In the genomic region with DNA sequence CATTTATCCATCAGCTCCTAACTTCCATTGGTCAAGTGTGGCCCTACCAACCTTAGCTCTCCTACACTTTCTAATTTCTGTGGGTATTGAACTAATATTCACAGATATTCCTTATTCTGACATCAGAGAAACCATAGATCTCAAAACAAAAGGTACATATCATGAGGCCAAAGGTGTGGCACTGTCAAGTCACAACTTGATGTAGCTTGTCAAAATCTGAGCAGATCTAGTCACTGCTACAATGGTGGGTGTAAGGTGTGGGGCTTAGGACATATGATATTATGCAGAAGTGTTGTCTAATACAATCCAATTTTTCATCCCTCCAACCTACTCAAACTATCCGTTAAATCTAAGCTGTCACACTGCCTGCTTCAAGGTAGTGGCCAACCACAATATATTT, we compare ENCODE assay signal across 32 cellular contexts.
"Had no signal": no experiment of that assay in that cellular context is flagged by ENCODE, and none has a peak within 500 bp of the region (broad histone marks: within the 10 kb centered on the region; RNA-seq: fewer than 3 reads in every experiment).

No MANE protein-coding gene starts in this region.

- H3K9me3 ChIP-seq: ascending aorta had no signal

- H3K27ac ChIP-seq: ascending aorta, cardiac muscle cell, VCaP had no signal

- H3K4me3 ChIP-seq: ascending aorta, cardiac muscle cell had no signal

- ATAC-seq: activated CD8-positive, alpha-beta T cell treated with anti-CD3 and anti-CD28 coated beads for 36 hours; activated naive CD4-positive, alpha-beta T cell treated with anti-CD3 and anti-CD28 coated beads, Interleukin-2, amount 50 U/mL, for 72 hours; activated T-cell treated with anti-CD3 and anti-CD28 coated beads, Interleukin-2, amount 50 U/mL, for 4 hours; activated T-cell treated with anti-CD3 and anti-CD28 coated beads, Interleukin-2, amount 50 U/mL, for 72 hours; activated T-helper 17 cell treated with anti-CD3 and anti-CD28 coated beads, Interleukin-2, amount 50 U/mL, for 72 hours had no signal

- H3K4me1 ChIP-seq: ascending aorta had no signal

- H3K36me3 ChIP-seq: ascending aorta, cardiac muscle cell had no signal

- H3K27me3 ChIP-seq: ascending aorta, cardiac muscle cell had no signal

- FAIRE-seq: TTC549 had no signal

- DNase-seq: activated B cell treated with CpG ODN at 0.5 μM for 24 hours; activated CD4-positive, alpha-beta memory T cell treated with anti-CD3 and anti-CD28 coated beads for 36 hours; activated CD4-positive, alpha-beta T cell treated with anti-CD3 and anti-CD28 coated beads for 4 hours; activated CD4-positive, alpha-beta T cell treated with anti-CD3 and anti-CD28 coated beads, Interleukin-2, amount 10 ng/mL, durations not matched to agents 24 days and 14 days; activated CD4-positive, alpha-beta T cell treated with anti-CD3 and anti-CD28 coated beads, Interleukin-2, amount 50 U/mL, for 1 hour; activated CD4-positive, alpha-beta T cell treated with anti-CD3 and anti-CD28 coated beads, Interleukin-2, amount 50 U/mL, for 4 hours; activated CD4-positive, CD25-positive, alpha-beta regulatory T cell treated with anti-CD3 and anti-CD28 coated beads, Interleukin-2, amount 50 U/mL, for 72 hours; activated CD8-positive, alpha-beta memory T cell treated with anti-CD3 and anti-CD28 coated beads, Interleukin-2, amount 50 U/mL, for 4 hours; activated CD8-positive, alpha-beta T cell treated with anti-CD3 and anti-CD28 coated beads for 36 hours; activated effector memory CD4-positive, alpha-beta T cell treated with anti-CD3 and anti-CD28 coated beads, Interleukin-2, amount 50 U/mL, for 16 hours; activated gamma-delta T cell treated with Interleukin-2 at 50 U/mL for 16 hours; activated naive CD4-positive, alpha-beta T cell; activated naive CD4-positive, alpha-beta T cell treated with anti-CD3 and anti-CD28 coated beads for 36 hours; activated naive CD4-positive, alpha-beta T cell treated with anti-CD3 and anti-CD28 coated beads, Interleukin-2, amount 50 U/mL, for 16 hours; activated naive CD8-positive, alpha-beta T cell treated with anti-CD3 and anti-CD28 coated beads for 36 hours; activated T-cell treated with anti-CD3 and anti-CD28 coated beads for 4 hours; activated T-cell treated with anti-CD3 and anti-CD28 coated beads, Interleukin-2, amount 50 U/mL, for 1 hour; activated T-cell treated with anti-CD3 and anti-CD28 coated beads, Interleukin-2, amount 50 U/mL, for 4 hours; activated T-cell treated with anti-CD3 and anti-CD28 coated beads, Interleukin-2, amount 50 U/mL, for 72 hours; amygdala; anterior cingulate cortex; caudate nucleus; cerebellar nuclear complex; T-helper 1 cell; T-helper 2 cell; T-helper 9 cell had no signal
